Comparison of ENCODE assay signal across 8 cellular contexts in the genomic region with DNA sequence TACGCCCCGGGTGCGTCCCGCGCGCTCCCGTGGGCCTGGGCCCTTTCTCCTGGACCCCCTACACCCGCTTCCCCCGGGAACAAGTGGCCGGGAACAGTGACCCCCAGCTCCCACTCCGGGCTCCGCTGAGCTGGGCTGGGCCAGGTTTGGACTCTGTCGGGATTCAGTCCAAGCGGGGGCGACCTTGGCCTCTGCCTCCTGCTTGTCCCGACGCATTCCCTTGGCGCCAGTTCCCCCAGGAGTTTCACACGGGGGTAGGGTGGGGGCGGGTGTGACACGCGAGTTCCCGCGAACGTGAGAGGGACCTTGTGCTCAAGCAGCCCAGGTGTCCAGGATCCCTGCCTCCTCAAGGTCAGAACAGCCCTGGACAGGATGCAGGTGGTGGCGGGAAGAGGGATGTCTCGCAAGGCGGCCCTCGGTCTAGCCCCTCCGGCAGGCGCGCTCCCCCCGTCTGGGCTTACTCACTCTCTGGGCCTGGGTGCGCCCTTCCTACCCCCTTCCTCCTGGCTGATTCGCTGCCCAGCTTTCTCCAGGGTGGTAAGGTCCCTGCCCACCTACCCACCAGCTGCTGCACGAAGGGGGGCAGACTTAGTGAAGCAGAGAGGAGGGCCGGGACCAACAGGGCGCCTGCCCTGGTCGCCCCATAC. TPM values are rescaled to one million over a fixed set of nuclear protein-coding genes. Genes with fewer than 3 reads are reported as not detected.
A peak's percentile ranks its signal among the peaks of the same experiment; 100 is the strongest.
DNase-seq lines count a peak whose midpoint lies in the region; ATAC-seq, FAIRE-seq and TF ChIP-seq lines count a peak whose summit lies in the region.

No MANE protein-coding gene starts in this region.

- FAIRE-seq in astrocyte (lab: Jason Lieb, UNC) = no peak
- no peak for FAIRE-seq in D721Med (lab: Jason Lieb, UNC)

- peak overlapping the region; percentile 73 for H3K4me3 ChIP-seq in astrocyte (ENCODE audit: insufficient read depth, low read depth, low read length)

- peaks cover 2% of the 10 kb centered on the region for H3K36me3 Mint-ChIP-seq in activated naive CD4-positive, alpha-beta T cell treated with anti-CD3 and anti-CD28 coated beads for 36 hours (ENCODE audit: low read depth)
- H3K36me3 Mint-ChIP-seq in astrocyte (ENCODE audit: low read depth, unreplicated experiment) = peaks cover 3% of the 10 kb centered on the region

- H3K9ac ChIP-seq in astrocyte (ENCODE audit: low read length) = peak overlapping the region; percentile 88

- H3K4me1 Mint-ChIP-seq in activated naive CD4-positive, alpha-beta T cell treated with anti-CD3 and anti-CD28 coated beads for 36 hours (ENCODE audit: low read depth) = peaks cover 27% of the 10 kb centered on the region
- peaks cover 4% of the 10 kb centered on the region for H3K4me1 Mint-ChIP-seq in astrocyte (ENCODE audit: low read depth, unreplicated experiment)

- no peak for DNase-seq in activated naive CD4-positive, alpha-beta T cell treated with anti-CD3 and anti-CD28 coated beads for 36 hours
- no peak for DNase-seq in activated naive CD4-positive, alpha-beta T cell treated with Interleukin-2 at 50 U/mL for 16 hours
- DNase-seq in astrocyte (ENCODE audit: low read depth) (peak; percentile 34), kidney glomerular epithelial cell (lab: John Stamatoyannopoulos, UW) (peak; percentile 52), substantia nigra (lab: John Stamatoyannopoulos, UW) (peak in 7 of 49 donors; percentile 27 to 72 (median 57)), D721Med (ENCODE audit: insufficient read length, low spot score) (no peak), NCI-H2227 treated with DMSO at 0.1 percent for 48 hours (lab: John Stamatoyannopoulos, UW) (no peak)

- peaks cover 34% of the 10 kb centered on the region for H4K20me1 ChIP-seq in astrocyte (ENCODE audit: insufficient read depth, low read length)

- no peaks in the 10 kb centered on the region for H3K27me3 ChIP-seq in astrocyte (ENCODE audit: insufficient read depth, low read length)

- peak overlapping the region; percentile 62 for H3K27ac ChIP-seq in astrocyte (ENCODE audit: low read depth, low read length)
- H3K27ac ChIP-seq in substantia nigra (ENCODE audit: low read depth, low read length, poor library complexity, severe bottlenecking) = peak overlapping the region; percentile 85

- H3K79me2 ChIP-seq in astrocyte (ENCODE audit: insufficient read depth, low read length) = peaks cover 25% of the 10 kb centered on the region

- CTCF ChIA-PET in activated naive CD4-positive, alpha-beta T cell treated with anti-CD3 and anti-CD28 coated beads for 36 hours (lab: Charles Lee) = interaction anchor here (1.8 kb wide), 1 partner anchor 14 kb away, joined by 8 read pairs; no protein-coding TSS in a partner anchor

- no peak for ATAC-seq in GM18867 (IDR thresholded peaks at IDR 0.05; ENCODE audit: unreplicated experiment)

- no peaks in the 10 kb centered on the region for H3K9me3 Mint-ChIP-seq in activated naive CD4-positive, alpha-beta T cell treated with anti-CD3 and anti-CD28 coated beads for 36 hours
- no peaks in the 10 kb centered on the region for H3K9me3 Mint-ChIP-seq in astrocyte (ENCODE audit: unreplicated experiment)

- no peak overlapping the region for H3K27ac Mint-ChIP-seq in activated naive CD4-positive, alpha-beta T cell treated with anti-CD3 and anti-CD28 coated beads for 36 hours
- no peak overlapping the region for H3K27ac Mint-ChIP-seq in astrocyte (ENCODE audit: unreplicated experiment)

- H3K4me3 Mint-ChIP-seq in activated naive CD4-positive, alpha-beta T cell treated with anti-CD3 and anti-CD28 coated beads for 36 hours = peak overlapping the region; percentile 32
- H3K4me3 Mint-ChIP-seq in astrocyte (ENCODE audit: unreplicated experiment) = peak overlapping the region; percentile 78

- peaks cover 29% of the 10 kb centered on the region for H3K4me1 ChIP-seq in astrocyte (ENCODE audit: insufficient read depth, low read length)

- no peaks in the 10 kb centered on the region for H3K36me3 ChIP-seq in astrocyte (ENCODE audit: insufficient read depth, low read length)

- peak overlapping the region; percentile 97 for H3K4me2 ChIP-seq in astrocyte (ENCODE audit: low read length)

- intact Hi-C loops in activated naive CD4-positive, alpha-beta T cell treated with anti-CD3 and anti-CD28 coated beads for 36 hours (cut with micrococcal nuclease) = no loop called here

- peak overlapping the region; percentile 69 for H2AFZ ChIP-seq in astrocyte (ENCODE audit: low read depth, low read length)

- H3K9me3 ChIP-seq in astrocyte (ENCODE audit: insufficient read depth, low read depth, low read length) = no peaks in the 10 kb centered on the region

- TF ChIP-seq CTCF in astrocyte (IDR thresholded peaks at IDR 0.05; ENCODE audit: insufficient read depth, low read depth, low read length) = no peak
- no peak for TF ChIP-seq CTCF in D721Med (IDR thresholded peaks at IDR 0.05; ENCODE audit: insufficient read depth, missing control alignments)

- H3K27me3 Mint-ChIP-seq in activated naive CD4-positive, alpha-beta T cell treated with anti-CD3 and anti-CD28 coated beads for 36 hours (ENCODE audit: low read depth) = peaks cover 22% of the 10 kb centered on the region
- H3K27me3 Mint-ChIP-seq in astrocyte (ENCODE audit: low read depth, unreplicated experiment) = peaks cover 5% of the 10 kb centered on the region

RNA-seq across cellular contexts. Expression of a gene that starts 0.8 kb away (rescaled TPM):
- total RNA-seq in activated naive CD4-positive, alpha-beta T cell treated with anti-CD3 and anti-CD28 coated beads for 36 hours = not detected
- 56.0 and 71.8 TPM in 2 replicates for total RNA-seq in astrocyte

RNA-seq across cellular contexts. Expression of a gene that starts 11.3 kb away (rescaled TPM):
- total RNA-seq in activated naive CD4-positive, alpha-beta T cell treated with anti-CD3 and anti-CD28 coated beads for 36 hours = 10 to 100 TPM; 67.3 to 77.1 TPM
- 21.3 and 29.5 TPM in 2 replicates for total RNA-seq in astrocyte

RNA-seq across cellular contexts. Expression of a gene that starts 15.7 kb away (rescaled TPM):
- total RNA-seq in activated naive CD4-positive, alpha-beta T cell treated with anti-CD3 and anti-CD28 coated beads for 36 hours = 10 to 100 TPM; 27.8 to 28.6 TPM
- 4.0 and 5.5 TPM in 2 replicates for total RNA-seq in astrocyte

RNA-seq across cellular contexts. Expression of a gene that starts 51.0 kb away (rescaled TPM):
- total RNA-seq in activated naive CD4-positive, alpha-beta T cell treated with anti-CD3 and anti-CD28 coated beads for 36 hours = 1 to 10 TPM; 6.5 to 9.3 TPM
- 4.0 and 5.2 TPM in 2 replicates for total RNA-seq in astrocyte

RNA-seq across cellular contexts. Expression of a gene that starts 55.8 kb away (rescaled TPM):
- total RNA-seq in activated naive CD4-positive, alpha-beta T cell treated with anti-CD3 and anti-CD28 coated beads for 36 hours = 100 to 1,000 TPM; 106 to 115 TPM
- total RNA-seq in astrocyte = 93.7 and 111 TPM in 2 replicates

Comparison
In these comparisons a context has a peak if more than half of its experiments do, and no peak if none do; other contexts are left out.
1. DNase-seq: peak in astrocyte (single experiment) and kidney glomerular epithelial cell (single experiment); none in activated naive CD4-positive, alpha-beta T cell treated with anti-CD3 and anti-CD28 coated beads for 36 hours (single experiment), activated naive CD4-positive, alpha-beta T cell treated with Interleukin-2 at 50 U/mL for 16 hours (single experiment), D721Med (single experiment) and NCI-H2227 treated with DMSO at 0.1 percent for 48 hours (single experiment).
2. RNA of a gene that starts 0.8 kb away (total RNA-seq): 56.0 to 71.8 TPM in astrocyte; not detected in activated naive CD4-positive, alpha-beta T cell treated with anti-CD3 and anti-CD28 coated beads for 36 hours; every median in the first group is over 10 times any median in the second.